Comparison of ENCODE assay signal across 14 cellular contexts in genomic region chr15:39430389-39430788, GRCh38.
DNase-seq lines count a peak whose midpoint lies in the region; ATAC-seq and TF ChIP-seq lines count a peak whose summit lies in the region.
"Had no signal": no experiment of that assay in that cellular context is flagged by ENCODE, and none has a peak within 500 bp of the region (broad histone marks: within the 10 kb centered on the region; RNA-seq: fewer than 3 reads in every experiment).

No MANE protein-coding gene starts in this region.

- H3K9ac ChIP-seq in BLaER1 treated with 17β-estradiol and CSF1 and Interleukin-3, amounts not matched to agents 10 nM and 100 nM: no peak overlapping the region

- DNase-seq in LHCN-M2 (ENCODE audit: low read depth) (peak; percentile 35), myocyte (ENCODE audit: low read depth) (peak; percentile 88), NCI-H82 treated with DMSO at 0.1 percent for 48 hours (lab: John Stamatoyannopoulos, UW; ENCODE audit: unreplicated experiment) (no peak), spleen (no peak)
- no peak for DNase-seq in activated naive CD8-positive, alpha-beta T cell treated with anti-CD3 and anti-CD28 coated beads for 36 hours
- DNase-seq in effector memory CD4-positive, alpha-beta T cell: no peak
- DNase-seq: activated CD4-positive, alpha-beta memory T cell treated with anti-CD3 and anti-CD28 coated beads, Interleukin-2, amount 10 ng/mL, durations not matched to agents 7 days and 5 days; activated effector memory CD4-positive, alpha-beta T cell treated with Interleukin-2 at 50 U/mL for 16 hours; NCI-H1105 treated with DMSO at 0.1 percent for 48 hours; NCI-H526 treated with DMSO at 0.1 percent for 48 hours; SIG-M5 had no signal

- peaks cover 49 to 91% (median 68%) of the 10 kb centered on the region in 10 experiments for H3K4me1 ChIP-seq in BLaER1 treated with 17β-estradiol and CSF1 and Interleukin-3, amounts not matched to agents 10 nM and 100 nM
- H3K4me1 ChIP-seq in effector memory CD4-positive, alpha-beta T cell (ENCODE audit: control insufficient read depth, insufficient read depth, low read length, poor library complexity, severe bottlenecking): peaks cover 10% of the 10 kb centered on the region
- H3K4me1 ChIP-seq in spleen: peaks cover 0 to 62% (median 31%) of the 10 kb centered on the region in 6 donors

- no peak for ATAC-seq in GM19351 (IDR thresholded peaks at IDR 0.05; ENCODE audit: unreplicated experiment)

- 32 to 51% (median 45%) methylated on average over 3 of the region's 3 CpGs for WGBS in spleen, 5 donors

- TF ChIP-seq POLR2A in spleen (IDR thresholded peaks at IDR 0.05): no peak

- no peaks in the 10 kb centered on the region for H3K9me3 ChIP-seq in BLaER1 treated with 17β-estradiol and CSF1 and Interleukin-3, amounts not matched to agents 10 nM and 100 nM (replicated peaks in 1 of 11)
- no peaks in the 10 kb centered on the region for H3K9me3 ChIP-seq in effector memory CD4-positive, alpha-beta T cell (ENCODE audit: control insufficient read depth, low read length)
- no peaks in the 10 kb centered on the region for H3K9me3 ChIP-seq in spleen

- no peaks in the 10 kb centered on the region for H3K36me3 ChIP-seq in BLaER1 treated with 17β-estradiol and CSF1 and Interleukin-3, amounts not matched to agents 10 nM and 100 nM
- H3K36me3 ChIP-seq in effector memory CD4-positive, alpha-beta T cell (ENCODE audit: control insufficient read depth, insufficient read depth, low read length): no peaks in the 10 kb centered on the region
- H3K36me3 ChIP-seq in spleen: no peaks in the 10 kb centered on the region

- H3K27ac ChIP-seq in BLaER1 treated with 17β-estradiol and CSF1 and Interleukin-3, amounts not matched to agents 10 nM and 100 nM: peak overlapping the region in 10 of 11 experiments; percentile 13 to 90 (median 54); a peak in 19 of 22 replicates
- no peak overlapping the region for H3K27ac ChIP-seq in effector memory CD4-positive, alpha-beta T cell (ENCODE audit: insufficient read depth, low read length, poor library complexity, severe bottlenecking)
- peak overlapping the region in 1 of 8 donors; percentile 9 for H3K27ac ChIP-seq in spleen

- peaks cover 29% of the 10 kb centered on the region for H3K27me3 Mint-ChIP-seq in activated naive CD8-positive, alpha-beta T cell treated with anti-CD3 and anti-CD28 coated beads for 36 hours

- no peak overlapping the region for H3K4me3 Mint-ChIP-seq in activated naive CD8-positive, alpha-beta T cell treated with anti-CD3 and anti-CD28 coated beads for 36 hours
- H3K4me3 Mint-ChIP-seq: activated CD4-positive, alpha-beta memory T cell treated with anti-CD3 and anti-CD28 coated beads, Interleukin-2, amount 10 ng/mL, durations not matched to agents 7 days and 5 days; B cell had no signal

- H3K27me3 ChIP-seq in BLaER1 treated with 17β-estradiol and CSF1 and Interleukin-3, amounts not matched to agents 10 nM and 100 nM: peaks cover 0 to 10% (median 0%) of the 10 kb centered on the region in 11 experiments; a peak in 6 of 22 replicates
- no peaks in the 10 kb centered on the region for H3K27me3 ChIP-seq in effector memory CD4-positive, alpha-beta T cell (replicated peaks; ENCODE audit: control insufficient read depth, insufficient read depth, low read length, poor library complexity, severe bottlenecking)
- H3K27me3 ChIP-seq in spleen (replicated peaks in 1 of 7): peaks cover 0 to 48% (median 8%) of the 10 kb centered on the region in 7 donors

- H3K4me1 Mint-ChIP-seq in activated naive CD8-positive, alpha-beta T cell treated with anti-CD3 and anti-CD28 coated beads for 36 hours: peaks cover 43% of the 10 kb centered on the region

- peak overlapping the region; percentile 38 for H3K27ac Mint-ChIP-seq in activated naive CD8-positive, alpha-beta T cell treated with anti-CD3 and anti-CD28 coated beads for 36 hours
- H3K27ac Mint-ChIP-seq: activated CD4-positive, alpha-beta memory T cell treated with anti-CD3 and anti-CD28 coated beads, Interleukin-2, amount 10 ng/mL, durations not matched to agents 7 days and 5 days; B cell had no signal

- peak overlapping the region; percentile 45 to 93 (median 83) for H3K4me2 ChIP-seq in BLaER1 treated with 17β-estradiol and CSF1 and Interleukin-3, amounts not matched to agents 10 nM and 100 nM

- no peak overlapping the region for H3K4me3 ChIP-seq in BLaER1 treated with 17β-estradiol and CSF1 and Interleukin-3, amounts not matched to agents 10 nM and 100 nM
- no peak overlapping the region for H3K4me3 ChIP-seq in effector memory CD4-positive, alpha-beta T cell (ENCODE audit: insufficient read depth, low read depth, low read length, poor library complexity, severe bottlenecking)
- H3K4me3 ChIP-seq in spleen: no peak overlapping the region

- intact Hi-C loops in spleen (cut with DNase I; ENCODE audit: low total_unique reads): no loop called here

- H3K36me3 Mint-ChIP-seq in activated naive CD8-positive, alpha-beta T cell treated with anti-CD3 and anti-CD28 coated beads for 36 hours: peaks cover 1% of the 10 kb centered on the region

- no peaks in the 10 kb centered on the region for H4K20me1 ChIP-seq in BLaER1 treated with 17β-estradiol and CSF1 and Interleukin-3, amounts not matched to agents 10 nM and 100 nM

- H3K9me3 Mint-ChIP-seq in activated naive CD8-positive, alpha-beta T cell treated with anti-CD3 and anti-CD28 coated beads for 36 hours: no peaks in the 10 kb centered on the region
- H3K9me3 Mint-ChIP-seq: activated CD4-positive, alpha-beta memory T cell treated with anti-CD3 and anti-CD28 coated beads, Interleukin-2, amount 10 ng/mL, durations not matched to agents 7 days and 5 days had no signal

- TF ChIP-seq CTCF in spleen (IDR thresholded peaks at IDR 0.05 in 8 of 11, conservative IDR thresholded peaks at IDR 0.05 in 3 of 11): no peak

Comparison
In these comparisons a context has a peak if more than half of its experiments do, and no peak if none do; other contexts are left out.
1. DNase-seq: peak in LHCN-M2 (single experiment) and myocyte (single experiment); none in activated naive CD8-positive, alpha-beta T cell treated with anti-CD3 and anti-CD28 coated beads for 36 hours (single experiment), NCI-H82 treated with DMSO at 0.1 percent for 48 hours (single experiment), effector memory CD4-positive, alpha-beta T cell (0 of 3) and spleen (single experiment).